Comparison of ENCODE assay signal across 35 cellular contexts in genomic region chr11:42857344-42857743, GRCh38.
"Had no signal": no experiment of that assay in that cellular context is flagged by ENCODE, and none has a peak within 500 bp of the region (broad histone marks: within the 10 kb centered on the region; RNA-seq: fewer than 3 reads in every experiment).

No MANE protein-coding gene starts in this region.

- H3K9me3 ChIP-seq: MG63 had no signal

- DNase-seq: Karpas-422, Kasumi-1, MG63, MM.1S, MV-4-11, NCI-H1048, NCI-H1092, NCI-H1092 treated with DMSO at 0.1 percent for 48 hours, NCI-H1105, NCI-H1105 treated with DMSO at 0.1 percent for 48 hours, NCI-H1417, NCI-H1417 treated with DMSO at 0.1 percent for 48 hours, NCI-H1436, NCI-H1436 treated with DMSO at 0.1 percent for 48 hours, NCI-H146, NCI-H1694, NCI-H1694 treated with DMSO at 0.1 percent for 48 hours, NCI-H187, NCI-H187 treated with DMSO at 0.1 percent for 48 hours, NCI-H1930, NCI-H2029, NCI-H2029 treated with DMSO at 0.1 percent for 48 hours, NCI-H2081, NCI-H2081 treated with DMSO at 0.1 percent for 48 hours, NCI-H2107, NCI-H2171, NCI-H2171 treated with DMSO at 0.1 percent for 48 hours, NCI-H2227 treated with DMSO at 0.1 percent for 48 hours, NCI-H226, NCI-H345, NCI-H446, NCI-H446 treated with DMSO at 0.1 percent for 48 hours, NCI-H510A, NCI-H510A treated with DMSO at 0.1 percent for 48 hours, NCI-H524 had no signal

- H3K36me3 ChIP-seq: MG63 had no signal

- H3K4me3 ChIP-seq: MG63 had no signal

- H3K27me3 ChIP-seq: MG63 had no signal
